Comparison of ENCODE assay signal across 8 cellular contexts in the genomic region with DNA sequence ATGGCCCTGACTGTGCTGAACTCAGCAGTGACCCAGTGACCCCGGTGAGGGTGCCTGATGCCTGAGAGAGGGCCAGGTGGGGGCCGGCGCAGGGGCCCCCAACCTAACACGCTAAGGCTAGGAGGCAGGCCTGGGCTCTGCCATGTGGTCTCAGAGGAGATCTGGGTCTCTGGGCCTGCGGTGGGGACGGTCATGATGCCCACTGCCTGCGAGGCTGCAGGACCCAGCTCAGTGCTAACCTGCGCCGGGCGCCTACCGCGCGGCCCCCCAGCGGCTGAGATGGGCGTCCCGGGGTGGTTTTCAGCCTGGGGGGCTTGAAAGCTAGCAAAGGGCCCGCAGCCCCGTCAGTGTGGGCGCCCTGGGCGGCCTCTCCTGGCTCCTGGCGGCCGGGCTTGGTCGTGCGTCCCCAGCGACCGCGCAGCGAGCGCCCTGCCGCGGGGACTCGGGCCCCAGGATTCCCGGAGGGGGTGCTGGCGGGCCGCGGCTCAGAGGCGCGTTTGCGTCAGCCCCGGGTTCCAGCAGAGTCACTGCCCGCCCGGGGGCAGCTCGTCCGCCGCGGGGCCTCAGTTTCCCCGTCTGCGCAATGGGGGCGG. TPM values are rescaled to one million over a fixed set of nuclear protein-coding genes. Genes with fewer than 3 reads are reported as not detected.
DNase-seq lines count a peak whose midpoint lies in the region; ATAC-seq and TF ChIP-seq lines count a peak whose summit lies in the region.

No MANE protein-coding gene starts in this region.

- no peaks in the 10 kb centered on the region for H4K20me1 ChIP-seq in GM23248 (ENCODE audit: insufficient read depth)
- no peaks in the 10 kb centered on the region for H4K20me1 ChIP-seq in hepatocyte (ENCODE audit: insufficient read depth, poor library complexity, severe bottlenecking)

- H3K4me3 Mint-ChIP-seq in activated T-helper 17 cell treated with anti-CD3 and anti-CD28 coated beads, Interleukin-2, amount 50 U/mL, for 72 hours: peak overlapping the region; percentile 52

- no peaks in the 10 kb centered on the region for H3K36me3 Mint-ChIP-seq in activated T-helper 17 cell treated with anti-CD3 and anti-CD28 coated beads, Interleukin-2, amount 50 U/mL, for 72 hours (ENCODE audit: low read depth)

- 14 to 24% methylated on average over 44 to 46 of the region's 49 CpGs for WGBS in GM23248 (ENCODE audit: low coverage in 1 of 2, low lambda C conversion rate in 2 of 2, missing lambda C conversion rate in 2 of 2), 2 experiments
- 55% methylated on average over 15 of the region's 49 CpGs for WGBS in hepatocyte (ENCODE audit: low lambda C conversion rate, missing lambda C conversion rate)

- H3K4me1 ChIP-seq in GM23248 (ENCODE audit: insufficient read depth) (no peaks in the 10 kb centered on the region), hepatocyte (ENCODE audit: insufficient read depth) (no peaks in the 10 kb centered on the region), SJCRH30 (peaks cover 35% of the 10 kb centered on the region)

- peaks cover 7% of the 10 kb centered on the region for H3K27me3 Mint-ChIP-seq in activated T-helper 17 cell treated with anti-CD3 and anti-CD28 coated beads, Interleukin-2, amount 50 U/mL, for 72 hours

- no peaks in the 10 kb centered on the region for H3K9me3 Mint-ChIP-seq in activated T-helper 17 cell treated with anti-CD3 and anti-CD28 coated beads, Interleukin-2, amount 50 U/mL, for 72 hours

- H2AFZ ChIP-seq in GM23248 (no peak overlapping the region; the same call in 1 of the 2 replicates), hepatocyte (peak overlapping the region; percentile 68)

- H3K4me1 Mint-ChIP-seq in activated T-helper 17 cell treated with anti-CD3 and anti-CD28 coated beads, Interleukin-2, amount 50 U/mL, for 72 hours: no peaks in the 10 kb centered on the region

- no peaks in the 10 kb centered on the region for H3F3A ChIP-seq in GM23248 (ENCODE audit: insufficient read depth)

- no peaks in the 10 kb centered on the region for H3K9me3 ChIP-seq in GM23248 (ENCODE audit: low read depth)
- H3K9me3 ChIP-seq in hepatocyte (ENCODE audit: low read depth): no peaks in the 10 kb centered on the region
- H3K9me3 ChIP-seq in SJCRH30 (replicated peaks): no peaks in the 10 kb centered on the region

- H3K4me2 ChIP-seq in GM23248 (ENCODE audit: unreplicated experiment): peak overlapping the region; percentile 76
- H3K4me2 ChIP-seq in hepatocyte: peak overlapping the region; percentile 92

- in situ Hi-C loops in GM23248 (cut with MboI): no loop called here

- H3K27me3 ChIP-seq in GM23248 (replicated peaks; ENCODE audit: insufficient read depth): no peaks in the 10 kb centered on the region
- H3K27me3 ChIP-seq in hepatocyte: no peaks in the 10 kb centered on the region
- peaks cover 87% of the 10 kb centered on the region for H3K27me3 ChIP-seq in SJCRH30

- no peak overlapping the region for H3K27ac Mint-ChIP-seq in activated T-helper 17 cell treated with anti-CD3 and anti-CD28 coated beads, Interleukin-2, amount 50 U/mL, for 72 hours

- no peak for DNase-seq in AG09309 (ENCODE audit: low read depth)
- peak; percentile 49 for DNase-seq in GM23248
- DNase-seq in hepatocyte (ENCODE audit: low spot score): peak; percentile 80
- DNase-seq in stimulated activated CD4-positive, alpha-beta T cell treated with anti-CD3 and anti-CD28 coated beads, Interleukin-4, amount 100 ng/mL, for 1 hour: peak; percentile 32
- no peak for DNase-seq in NAMALWA (ENCODE audit: low spot score)
- DNase-seq in SJCRH30: no peak
- no peak for DNase-seq in activated CD4-positive, CD25-positive, alpha-beta regulatory T cell treated with anti-CD3 and anti-CD28 coated beads, Interleukin-2, amount 50 U/mL, for 72 hours

- no peak overlapping the region for H3K27ac ChIP-seq in GM23248
- H3K27ac ChIP-seq in hepatocyte: no peak overlapping the region
- no peak overlapping the region for H3K27ac ChIP-seq in SJCRH30

- peak; percentile 33 for ATAC-seq in activated T-helper 17 cell treated with anti-CD3 and anti-CD28 coated beads, Interleukin-2, amount 50 U/mL, for 72 hours (replicated peaks)

- no peaks in the 10 kb centered on the region for H3K9me2 ChIP-seq in GM23248 (ENCODE audit: insufficient read depth)
- no peaks in the 10 kb centered on the region for H3K9me2 ChIP-seq in hepatocyte (replicated peaks; ENCODE audit: insufficient read depth)

- H3K4me3 ChIP-seq in AG09309 (ENCODE audit: control insufficient read depth, low read depth, low read length) (peak overlapping the region; percentile 23), GM23248 (peak overlapping the region; percentile 59), hepatocyte (peak overlapping the region; percentile 20), SJCRH30 (no peak overlapping the region)

- no peaks in the 10 kb centered on the region for H3K79me2 ChIP-seq in GM23248 (ENCODE audit: insufficient read depth)
- H3K79me2 ChIP-seq in hepatocyte: no peaks in the 10 kb centered on the region

- no peak for TF ChIP-seq CTCF in AG09309 (IDR thresholded peaks at IDR 0.05; ENCODE audit: control insufficient read depth, insufficient read depth, low read depth, low read length, missing control alignments)
- TF ChIP-seq CTCF in hepatocyte (IDR thresholded peaks at IDR 0.05; ENCODE audit: poor library complexity): peak; percentile 40

- H3K36me3 ChIP-seq in GM23248 (ENCODE audit: low read depth): no peaks in the 10 kb centered on the region
- no peaks in the 10 kb centered on the region for H3K36me3 ChIP-seq in hepatocyte (replicated peaks; ENCODE audit: insufficient read depth, low read depth)
- H3K36me3 ChIP-seq in SJCRH30: no peaks in the 10 kb centered on the region

- 0 out of 2 replicates have a peak overlapping the region, but pooled peaks have one; percentile 31 for H3K9ac ChIP-seq in GM23248

RNA-seq across cellular contexts. Expression of a gene that starts 2.5 kb away (rescaled TPM):
- 13.7 and 15.3 TPM in 2 replicates for total RNA-seq in GM23248 (2014; rRNA removed; shearing (Covaris generic))
- polyA plus RNA-seq in GM23248 (2016; fragmentation: Nextera tagmentation; extraction: Ambion mirVana) (15.3 and 15.7 TPM in 2 replicates), hepatocyte (82.5 and 82.6 TPM in 2 replicates)
- total RNA-seq in activated T-helper 17 cell treated with anti-CD3 and anti-CD28 coated beads, Interleukin-2, amount 50 U/mL, for 72 hours: 1 to 10 TPM in 1 of 2 donors, under 1 TPM in 1; 0.78 to 1.0 TPM
- 50.0 and 52.9 TPM in 2 replicates for total RNA-seq in hepatocyte
- 0.71 and 0.81 TPM in 2 replicates for total RNA-seq in SJCRH30 (2014; rRNA removed; shearing (Covaris generic))

RNA-seq across cellular contexts. Expression of a gene that starts 22.1 kb away (rescaled TPM):
- 50.8 and 58.3 TPM in 2 replicates for total RNA-seq in GM23248 (2014; rRNA removed; shearing (Covaris generic))
- 68.7 and 80.3 TPM in 2 replicates for polyA plus RNA-seq in GM23248 (2016; fragmentation: Nextera tagmentation; extraction: Ambion mirVana)
- total RNA-seq in activated T-helper 17 cell treated with anti-CD3 and anti-CD28 coated beads, Interleukin-2, amount 50 U/mL, for 72 hours: 10 to 100 TPM; 14.6 to 15.6 TPM
- total RNA-seq in hepatocyte: 125 and 136 TPM in 2 replicates
- polyA plus RNA-seq in hepatocyte: 242 and 249 TPM in 2 replicates
- 11.2 and 11.8 TPM in 2 replicates for total RNA-seq in SJCRH30 (2014; rRNA removed; shearing (Covaris generic))

RNA-seq across cellular contexts. Expression of a gene that starts 47.2 kb away (rescaled TPM):
- not detected in 2 replicates for total RNA-seq in GM23248 (2014; rRNA removed; shearing (Covaris generic))
- polyA plus RNA-seq in GM23248 (2016; fragmentation: Nextera tagmentation; extraction: Ambion mirVana) (0.15 TPM in 1 of 2 replicates, not detected in the other), hepatocyte (39.4 and 47.3 TPM in 2 replicates)
- not detected for total RNA-seq in activated T-helper 17 cell treated with anti-CD3 and anti-CD28 coated beads, Interleukin-2, amount 50 U/mL, for 72 hours
- total RNA-seq in hepatocyte: 31.7 and 33.3 TPM in 2 replicates
- 5.0 and 6.1 TPM in 2 replicates for total RNA-seq in SJCRH30 (2014; rRNA removed; shearing (Covaris generic))

Comparison
In these comparisons a context has a peak if more than half of its experiments do, and no peak if none do; other contexts are left out.
1. DNase-seq: peak in GM23248 (single experiment), hepatocyte (single experiment) and stimulated activated CD4-positive, alpha-beta T cell treated with anti-CD3 and anti-CD28 coated beads, Interleukin-4, amount 100 ng/mL, for 1 hour (single experiment); none in AG09309 (single experiment), NAMALWA (single experiment), SJCRH30 (0 of 2) and activated CD4-positive, CD25-positive, alpha-beta regulatory T cell treated with anti-CD3 and anti-CD28 coated beads, Interleukin-2, amount 50 U/mL, for 72 hours (single experiment).